14 cellular contexts compared by ENCODE assay signal in genomic region chr12:25248732-25249131, GRCh38. TPM values are rescaled to one million over a fixed set of nuclear protein-coding genes. Genes with fewer than 3 reads are reported as not detected.
DNase-seq lines count a peak whose midpoint lies in the region; ATAC-seq, FAIRE-seq and TF ChIP-seq lines count a peak whose summit lies in the region.
"Had no signal": no experiment of that assay in that cellular context is flagged by ENCODE, and none has a peak within 500 bp of the region (broad histone marks: within the 10 kb centered on the region; RNA-seq: fewer than 3 reads in every experiment).

No MANE protein-coding gene starts in this region.

- no peak for TF ChIP-seq EP300 in A549 (IDR thresholded peaks at IDR 0.05)

- no peaks in the 10 kb centered on the region for H3K27me3 ChIP-seq in CD4-positive, alpha-beta T cell (ENCODE audit: control insufficient read depth, insufficient read depth, low read length)
- no peaks in the 10 kb centered on the region for H3K27me3 ChIP-seq in osteoblast (ENCODE audit: insufficient read depth, low read length)
- H3K27me3 ChIP-seq in left lung: no peaks in the 10 kb centered on the region
- no peaks in the 10 kb centered on the region for H3K27me3 ChIP-seq in Peyer's patch

- H3K4me3 ChIP-seq in A549: no peak overlapping the region
- H3K4me3 ChIP-seq in osteoblast (ENCODE audit: insufficient read depth, low read length): no peak overlapping the region
- no peak overlapping the region for H3K4me3 ChIP-seq in left lung
- no peak overlapping the region for H3K4me3 ChIP-seq in Peyer's patch
- H3K4me3 ChIP-seq: mucosa of descending colon had no signal

- H3K27ac ChIP-seq in A549 (no peak overlapping the region), osteoblast (ENCODE audit: low read depth, low read length) (no peak overlapping the region), left lung (no peak overlapping the region), Peyer's patch (no peak overlapping the region)
- H3K27ac ChIP-seq in CD4-positive, alpha-beta T cell (ENCODE audit: low read depth, low read length): no peak overlapping the region

- peak overlapping the region; percentile 93 for H3K4me3 Mint-ChIP-seq in CD4-positive, alpha-beta T cell
- H3K4me3 Mint-ChIP-seq in WTC11: peak overlapping the region; percentile 89
- H3K4me3 Mint-ChIP-seq in immature natural killer cell: peak overlapping the region; percentile 63 to 91 (median 63)

- TF ChIP-seq CTCF in A549 (IDR thresholded peaks at IDR 0.05) (no peak), WTC11 (IDR thresholded peaks at IDR 0.05) (no peak), osteoblast (IDR thresholded peaks at IDR 0.05; ENCODE audit: extremely low read depth, low read depth, low read length) (no peak), left lung (IDR thresholded peaks at IDR 0.05) (no peak), Peyer's patch (IDR thresholded peaks at IDR 0.05) (no peak)
- no peak for TF ChIP-seq CTCF in CD4-positive, alpha-beta T cell (IDR thresholded peaks at IDR 0.05)

- H3K4me1 Mint-ChIP-seq in CD4-positive, alpha-beta T cell (ENCODE audit: low read depth): peaks cover 73% of the 10 kb centered on the region
- H3K4me1 Mint-ChIP-seq in WTC11 (peaks cover 31% of the 10 kb centered on the region), immature natural killer cell (peaks cover 32 to 49% of the 10 kb centered on the region in 2 donors)

- TF ChIP-seq RAD21 in A549 (conservative IDR thresholded peaks at IDR 0.05 in 1 of 2, IDR thresholded peaks at IDR 0.05 in 1 of 2): no peak

- H3K4me2 ChIP-seq in A549 (peak overlapping the region; percentile 90; the same call in 2 of the 3 replicates), osteoblast (ENCODE audit: insufficient read depth, low read length) (no peak overlapping the region)

- CTCF ChIA-PET in A549 (lab: Yijun Ruan, JAX): no interaction called here
- CTCF ChIA-PET in CD4-positive, alpha-beta T cell (lab: Charles Lee): interaction anchor here (1.2 to 1.8 kb wide), 2 partner anchors 134 to 139 kb away, joined by 4 to 10 read pairs; no protein-coding TSS in a partner anchor
- CTCF ChIA-PET in WTC11 (lab: Charles Lee): interaction anchor here (1.0 to 1.8 kb wide), 2 partner anchors 8 to 139 kb away, joined by 3 to 9 read pairs; no protein-coding TSS in a partner anchor

- peaks cover 47% of the 10 kb centered on the region for H3K36me3 Mint-ChIP-seq in CD4-positive, alpha-beta T cell (ENCODE audit: low read depth)
- H3K36me3 Mint-ChIP-seq in WTC11 (peaks cover 15% of the 10 kb centered on the region), immature natural killer cell (peaks cover 7 to 11% (median 7%) of the 10 kb centered on the region in 3 donors)

- no peaks in the 10 kb centered on the region for H3K9me3 Mint-ChIP-seq in CD4-positive, alpha-beta T cell
- H3K9me3 Mint-ChIP-seq in WTC11 (no peaks in the 10 kb centered on the region), immature natural killer cell (no peaks in the 10 kb centered on the region)
- H3K9me3 Mint-ChIP-seq: CD14-positive monocyte had no signal

- no peaks in the 10 kb centered on the region for H3K9me3 ChIP-seq in A549
- H3K9me3 ChIP-seq in CD4-positive, alpha-beta T cell (ENCODE audit: control insufficient read depth, low read length): no peaks in the 10 kb centered on the region
- no peaks in the 10 kb centered on the region for H3K9me3 ChIP-seq in osteoblast (ENCODE audit: low read depth, low read length)
- H3K9me3 ChIP-seq in left lung: no peaks in the 10 kb centered on the region
- no peaks in the 10 kb centered on the region for H3K9me3 ChIP-seq in Peyer's patch
- H3K9me3 ChIP-seq: mucosa of descending colon had no signal

- FAIRE-seq in A549 (lab: Jason Lieb, UNC): no peak
- FAIRE-seq: endothelial cell of umbilical vein, kidney had no signal

- DNase-seq in A549 (ENCODE audit: low read depth in 1 of 2, low spot score in 1 of 2) (no peak), WTC11 (ENCODE audit: low spot score) (no peak), immature natural killer cell (no peak), COLO829 (ENCODE audit: low spot score) (no peak), osteoblast (ENCODE audit: insufficient read length, low spot score, missing footprints) (no peak), left lung (no peak), Peyer's patch (no peak)
- DNase-seq in CD4-positive, alpha-beta T cell: no peak
- DNase-seq: kidney, mucosa of descending colon, NCI-H1105 treated with DMSO at 0.1 percent for 48 hours had no signal

- intact Hi-C loops in CD4-positive, alpha-beta T cell (cut with DNase I, micrococcal nuclease): loop anchor here in 1 of 2 experiments (10.0 kb wide), 1 partner anchor 76 kb away; no protein-coding TSS in a partner anchor
- intact Hi-C loops in left lung (cut with DNase I): no loop called here

- TF ChIP-seq POLR2A in A549 (IDR thresholded peaks at IDR 0.05; ENCODE audit: low read length): no peak
- no peak for TF ChIP-seq POLR2A in Peyer's patch (IDR thresholded peaks at IDR 0.05)

- no peaks in the 10 kb centered on the region for H3K27me3 Mint-ChIP-seq in CD4-positive, alpha-beta T cell
- H3K27me3 Mint-ChIP-seq in WTC11 (ENCODE audit: low read depth) (peaks cover 18% of the 10 kb centered on the region), immature natural killer cell (ENCODE audit: low read depth in 3 of 3) (peaks cover 3 to 9% (median 3%) of the 10 kb centered on the region in 3 donors)

- H3K36me3 ChIP-seq in osteoblast (ENCODE audit: insufficient read depth, low read length): no peaks in the 10 kb centered on the region
- H3K36me3 ChIP-seq in left lung: peaks cover 0 to 5% of the 10 kb centered on the region in 2 donors
- peaks cover 0 to 4% (median 0%) of the 10 kb centered on the region in 3 donors for H3K36me3 ChIP-seq in Peyer's patch

- H3K79me2 ChIP-seq in osteoblast (ENCODE audit: insufficient read depth, low read length): peaks cover 62% of the 10 kb centered on the region

- POLR2A ChIA-PET in A549 (lab: Yijun Ruan, JAX): interaction anchor here (0.6 to 1.3 kb wide), 2 partner anchors 135 to 604 kb away, joined by 3 read pairs; no protein-coding TSS in a partner anchor
- POLR2A ChIA-PET in CD4-positive, alpha-beta T cell (lab: Charles Lee): interaction anchor here (1.2 to 1.6 kb wide), 4 partner anchors 9 to 136 kb away, joined by 3 to 6 read pairs (median 4); no protein-coding TSS in a partner anchor
- POLR2A ChIA-PET in WTC11 (lab: Charles Lee): no interaction called here

- H3K4me1 ChIP-seq in A549 (peaks cover 15% of the 10 kb centered on the region), osteoblast (ENCODE audit: insufficient read depth, low read length) (peaks cover 7% of the 10 kb centered on the region), left lung (peaks cover 0 to 35% of the 10 kb centered on the region in 2 donors), Peyer's patch (peaks cover 0 to 22% (median 5%) of the 10 kb centered on the region in 4 donors)

- no peak overlapping the region for H2AFZ ChIP-seq in osteoblast (ENCODE audit: low read length)

- 96% methylated on average over 1 of the region's 1 CpG for WGBS in A549 (ENCODE audit: missing lambda C conversion rate)

- peaks cover 6% of the 10 kb centered on the region for H4K20me1 ChIP-seq in osteoblast (ENCODE audit: insufficient read depth, low read length)

- H3K27ac Mint-ChIP-seq in CD4-positive, alpha-beta T cell: peak overlapping the region; percentile 85
- H3K27ac Mint-ChIP-seq in WTC11 (peak overlapping the region; percentile 82), immature natural killer cell (peak overlapping the region in 3 of 6 donors; percentile 16 to 65 (median 63))

- no peak for ATAC-seq in A549
- ATAC-seq in CD4-positive, alpha-beta T cell (ENCODE audit: poor library complexity): no peak
- no peak for ATAC-seq in WTC11
- no peak for ATAC-seq in left lung
- ATAC-seq: mucosa of descending colon had no signal

TF ChIP-seq in A549, 52 proteins besides CTCF, POLR2A, EP300 and RAD21 (continues in another document):
- TF ChIP-seq FOSL2 (IDR thresholded peaks at IDR 0.05) (no peak), FOSL2 (CRISPR knock-in tag; IDR thresholded peaks at IDR 0.05) (no peak)

TF ChIP-seq in WTC11, 78 proteins besides CTCF, POLR2A, EP300 and RAD21:
- TF ChIP-seq KAT7 (CRISPR knock-in tag; IDR thresholded peaks at IDR 0.05; ENCODE audit: borderline replicate concordance) (no peak), CREB1 (CRISPR knock-in tag; IDR thresholded peaks at IDR 0.05) (no peak), NR2C2 (CRISPR knock-in tag; IDR thresholded peaks at IDR 0.05) (no peak)

RNA-seq across cellular contexts. Expression of gene KRAS, which starts 2.0 kb away (rescaled TPM):
- 29.2 and 38.4 TPM in 2 replicates for polyA plus RNA-seq in A549 (2011; rRNA removed)
- 7.3 and 8.8 TPM in 2 replicates for polyA plus RNA-seq in A549 (2012; cell fraction: cytosol; rRNA removed)
- 3.2 and 6.5 TPM in 2 replicates for polyA plus RNA-seq in A549 (2012; cell fraction: nucleus; rRNA removed)
- 16.4 to 17.4 TPM (median 16.5 TPM) in 3 replicates for polyA plus RNA-seq in A549 (2017; fragmentation: RNase III; extraction: RNeasy Plus Mini Kit Qiagen cat#74134 plus additional on column Dnase treatment)
- polyA minus RNA-seq in A549 (2011; rRNA and poly(A)+ RNA removed): 11.8 and 13.9 TPM in 2 replicates
- 10 to 100 TPM; 45.0 to 48.7 TPM for total RNA-seq in CD4-positive, alpha-beta T cell
- 60.9 to 66.2 TPM (median 61.3 TPM) in 3 replicates for total RNA-seq in WTC11 (2021)
- 10 to 100 TPM; 30.0 to 54.0 (median 33.9) TPM for polyA plus RNA-seq in immature natural killer cell
- 18.5 and 23.9 TPM in 2 replicates for total RNA-seq in osteoblast
- total RNA-seq in left lung: 10 to 100 TPM; 29.0 to 30.4 TPM
- 10 to 100 TPM; 17.3 to 27.8 (median 23.2) TPM for total RNA-seq in Peyer's patch

RNA-seq across cellular contexts. Expression of gene ETFRF1, which starts 53.7 kb away (rescaled TPM):
- polyA plus RNA-seq in A549 (2011; rRNA removed): 19.3 and 23.6 TPM in 2 replicates
- 4.3 and 4.9 TPM in 2 replicates for polyA plus RNA-seq in A549 (2012; cell fraction: cytosol; rRNA removed)
- polyA plus RNA-seq in A549 (2012; cell fraction: nucleus; rRNA removed): 1.2 and 2.4 TPM in 2 replicates
- 11.5 to 13.3 TPM (median 12.3 TPM) in 3 replicates for polyA plus RNA-seq in A549 (2017; fragmentation: RNase III; extraction: RNeasy Plus Mini Kit Qiagen cat#74134 plus additional on column Dnase treatment)
- polyA minus RNA-seq in A549 (2011; rRNA and poly(A)+ RNA removed): 4.6 and 6.1 TPM in 2 replicates
- 10 to 100 TPM; 32.9 to 39.8 TPM for total RNA-seq in CD4-positive, alpha-beta T cell
- total RNA-seq in WTC11 (2021): 5.9 to 7.4 TPM (median 7.1 TPM) in 3 replicates
- 10 to 100 TPM; 21.2 to 23.1 (median 22.9) TPM for polyA plus RNA-seq in immature natural killer cell
- total RNA-seq in osteoblast: 27.9 and 28.0 TPM in 2 replicates
- 10 to 100 TPM; 17.1 to 22.5 TPM for total RNA-seq in left lung
- 10 to 100 TPM; 13.8 to 43.7 (median 32.5) TPM for total RNA-seq in Peyer's patch

RNA-seq across cellular contexts. Expression of gene DNAI7, which starts 53.8 kb away (rescaled TPM):
- polyA plus RNA-seq in A549 (2011; rRNA removed) (0.40 and 0.43 TPM in 2 replicates), A549 (2017; fragmentation: RNase III; extraction: RNeasy Plus Mini Kit Qiagen cat#74134 plus additional on column Dnase treatment) (0.29 to 0.66 TPM (median 0.36 TPM) in 3 replicates), immature natural killer cell (under 1 TPM in 1 of 3 donors, not detected in 2; 0.21 TPM)
- 0.04 and 0.11 TPM in 2 replicates for polyA plus RNA-seq in A549 (2012; cell fraction: cytosol; rRNA removed)
- polyA plus RNA-seq in A549 (2012; cell fraction: nucleus; rRNA removed): 0.01 TPM in 1 of 2 replicates, not detected in the other
- polyA minus RNA-seq in A549 (2011; rRNA and poly(A)+ RNA removed): 0.29 and 0.50 TPM in 2 replicates
- total RNA-seq in CD4-positive, alpha-beta T cell: under 1 TPM in 1 of 2 experiments, not detected in 1; 0.36 TPM
- total RNA-seq in WTC11 (2021) (0.25 TPM in 1 of 3 replicates, not detected in the others), osteoblast (0.29 and 0.36 TPM in 2 replicates), left lung (1 to 10 TPM; 1.1 to 2.3 TPM), Peyer's patch (1 to 10 TPM in 1 of 4 donors, not detected in 3; 1.7 TPM)
- total RNA-seq: chondrocyte, endothelial cell of umbilical vein had no signal
- polyA plus RNA-seq: CD14-positive monocyte, endothelial cell of umbilical vein had no signal
